Comparison of ENCODE assay signal across 11 cellular contexts in genomic region chr7:5916529-5916928, GRCh38. TPM values are rescaled to one million over a fixed set of nuclear protein-coding genes. Genes with fewer than 3 reads are reported as not detected.
"Had no signal": no experiment of that assay in that cellular context is flagged by ENCODE, and none has a peak within 500 bp of the region (broad histone marks: within the 10 kb centered on the region; RNA-seq: fewer than 3 reads in every experiment).

No MANE protein-coding gene starts in this region.

RNA-seq across cellular contexts. Expression of gene OCM, which starts 35.9 kb away (rescaled TPM):
- total RNA-seq: OCI-LY7, PC-3, PC-9, Peyer's patch, Right ventricle myocardium inferior, Right ventricle myocardium superior, RPMI7951, SJCRH30, SJSA1, SK-MEL-5 had no signal
- polyA plus RNA-seq: SK-N-SH had no signal

RNA-seq across cellular contexts. Expression of gene RSPH10B, which starts 54.0 kb away (rescaled TPM):
- total RNA-seq: PC-3, PC-9, Right ventricle myocardium inferior, Right ventricle myocardium superior, SJSA1 had no signal
- polyA plus RNA-seq: SK-N-SH had no signal
